1 cellular context compared by ENCODE assay signal in genomic region chr7:140054751-140055150, GRCh38.
TF ChIP-seq lines count a peak whose summit lies in the region.

No MANE protein-coding gene starts in this region.

TF ChIP-seq in K562, 482 proteins besides CTCF, POLR2A, EP300 and RAD21 (continued from another document):
- TF ChIP-seq ZNF639 (CRISPR knock-in tag; conservative IDR thresholded peaks at IDR 0.05 in 1 of 2, IDR thresholded peaks at IDR 0.05 in 1 of 2) (0 out of 4 replicates have a peak, but pooled peaks of 1 of the 2 experiments have one; percentile 4), YY1 (IDR thresholded peaks at IDR 0.05; ENCODE audit: borderline replicate concordance in 1 of 3, control insufficient read depth in 1 of 3, extremely low read depth in 1 of 3, insufficient read depth in 3 of 3, insufficient read length in 1 of 3, insufficient replicate concordance in 2 of 3, low read depth in 1 of 3, low read length in 2 of 3) (no peak), ZNF512 (tag; IDR thresholded peaks at IDR 0.05) (no peak), ZNF507 (tag; conservative IDR thresholded peaks at IDR 0.05) (no peak), ZNF324 (CRISPR knock-in tag; IDR thresholded peaks at IDR 0.05) (no peak), MBD1 (CRISPR knock-in tag; IDR thresholded peaks at IDR 0.05) (no peak), ZNF3 (CRISPR knock-in tag; IDR thresholded peaks at IDR 0.05) (no peak), ZNF263 (CRISPR knock-in tag; IDR thresholded peaks at IDR 0.05; ENCODE audit: borderline replicate concordance) (peak; percentile 22; the same call in 1 of the 2 replicates), ZNF280A (IDR thresholded peaks at IDR 0.05; ENCODE audit: low read depth, partially characterized antibody) (no peak), TEAD1 (CRISPR knock-in tag; IDR thresholded peaks at IDR 0.05) (no peak), FOXP4 (CRISPR knock-in tag; IDR thresholded peaks at IDR 0.05; ENCODE audit: borderline replicate concordance) (no peak), L3MBTL2 (IDR thresholded peaks at IDR 0.05) (no peak), NFIC (IDR thresholded peaks at IDR 0.05) (peak; percentile 69), MAZ (CRISPR knock-in tag; conservative IDR thresholded peaks at IDR 0.05 in 1 of 2, IDR thresholded peaks at IDR 0.05 in 1 of 2) (no peak), KLF16 (IDR thresholded peaks at IDR 0.05) (no peak), NCOA2 (IDR thresholded peaks at IDR 0.05; ENCODE audit: partially characterized antibody in 2 of 2) (no peak), BCL6 (CRISPR knock-in tag; IDR thresholded peaks at IDR 0.05) (no peak), SRF (CRISPR knock-in tag; IDR thresholded peaks at IDR 0.05) (no peak), POLR2H (tag; IDR thresholded peaks at IDR 0.05; ENCODE audit: low read depth) (no peak), PHF20 (IDR thresholded peaks at IDR 0.05; ENCODE audit: partially characterized antibody) (no peak), HMGN3 (IDR thresholded peaks at IDR 0.05; ENCODE audit: borderline replicate concordance, extremely low read depth, insufficient read length, low read depth, low read length) (no peak), RBM14 (IDR thresholded peaks at IDR 0.05; ENCODE audit: borderline replicate concordance, insufficient read depth, low read depth, low read length) (no peak)
